1 cellular context compared by ENCODE assay signal in the genomic region with DNA sequence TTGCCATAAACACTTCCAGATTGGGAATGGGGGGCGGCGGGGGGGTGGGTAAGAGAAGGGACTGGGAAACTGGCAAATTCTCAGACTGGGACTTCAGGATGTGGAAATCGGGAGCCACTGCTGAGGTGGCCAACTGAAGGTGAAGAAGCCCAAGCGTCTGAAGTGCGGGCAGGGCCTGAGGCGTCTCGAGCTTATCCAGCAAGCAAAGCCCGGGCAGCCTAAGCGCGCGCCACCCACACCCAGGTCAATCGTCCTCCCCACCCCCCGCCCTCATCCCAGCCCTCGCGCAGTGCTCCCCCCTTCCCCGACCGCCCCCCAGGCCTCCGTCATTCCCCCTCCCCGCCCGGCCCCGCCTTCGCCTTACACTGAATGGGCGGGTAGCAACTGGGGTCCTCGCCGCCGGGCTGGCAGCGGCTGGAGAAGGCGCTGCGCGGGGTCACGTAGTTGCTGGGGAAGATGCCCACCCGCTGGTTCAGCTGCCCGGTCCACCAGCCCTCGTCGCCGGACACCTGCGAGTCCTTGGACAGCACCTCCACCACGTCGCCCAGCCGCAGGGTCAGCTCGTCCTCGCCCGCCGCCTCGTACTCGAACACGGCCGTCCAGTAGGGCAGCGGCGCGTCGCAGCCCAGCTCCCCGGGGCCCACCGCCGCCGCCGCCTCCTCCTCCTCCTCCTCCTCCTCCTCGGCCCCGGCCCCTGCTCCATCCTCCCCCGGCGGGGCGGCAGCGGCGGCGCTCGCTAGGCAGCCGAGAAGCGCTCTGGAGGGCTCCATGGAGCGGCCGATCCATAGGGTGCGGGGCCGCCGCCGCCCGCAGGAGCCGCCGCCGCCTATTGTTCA.
TF ChIP-seq lines count a peak whose summit lies in the region.

No MANE protein-coding gene starts in this region.

TF ChIP-seq in A549, 52 proteins besides CTCF, POLR2A, EP300 and RAD21 (continued from another document):
- TF ChIP-seq, protein P1, sequence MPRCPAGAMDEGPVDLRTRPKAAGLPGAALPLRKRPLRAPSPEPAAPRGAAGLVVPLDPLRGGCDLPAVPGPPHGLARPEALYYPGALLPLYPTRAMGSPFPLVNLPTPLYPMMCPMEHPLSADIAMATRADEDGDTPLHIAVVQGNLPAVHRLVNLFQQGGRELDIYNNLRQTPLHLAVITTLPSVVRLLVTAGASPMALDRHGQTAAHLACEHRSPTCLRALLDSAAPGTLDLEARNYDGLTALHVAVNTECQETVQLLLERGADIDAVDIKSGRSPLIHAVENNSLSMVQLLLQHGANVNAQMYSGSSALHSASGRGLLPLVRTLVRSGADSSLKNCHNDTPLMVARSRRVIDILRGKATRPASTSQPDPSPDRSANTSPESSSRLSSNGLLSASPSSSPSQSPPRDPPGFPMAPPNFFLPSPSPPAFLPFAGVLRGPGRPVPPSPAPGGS (IDR thresholded peaks at IDR 0.05), result no peak
- TF ChIP-seq CBX8 (IDR thresholded peaks at IDR 0.05) (no peak), JUN (IDR thresholded peaks at IDR 0.05) (no peak), HOXB5 (CRISPR knock-in tag; IDR thresholded peaks at IDR 0.05) (no peak), GATA3 (IDR thresholded peaks at IDR 0.05; ENCODE audit: borderline replicate concordance) (no peak)
